ENCODE assay signal across 24 cellular contexts in the genomic region with DNA sequence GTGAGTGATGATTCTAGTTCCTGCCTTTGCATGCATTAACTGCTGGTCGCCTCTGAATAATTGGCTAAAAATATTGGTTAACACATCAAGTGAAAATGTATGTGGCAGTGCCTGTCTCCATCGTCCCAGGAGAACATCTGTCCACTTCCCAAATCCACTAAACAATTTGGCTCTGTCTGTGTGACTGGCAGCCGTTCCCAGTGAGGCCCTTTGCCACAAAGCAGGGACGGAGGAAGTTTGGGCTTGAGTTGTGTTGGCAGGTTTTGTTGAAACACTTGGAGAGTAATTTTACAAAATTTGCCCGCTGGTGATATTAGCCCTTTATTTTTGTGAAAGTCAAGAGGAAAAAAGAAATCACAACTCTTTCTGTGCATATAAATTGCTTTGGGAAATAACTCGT.
"Had no signal": no experiment of that assay in that cellular context is flagged by ENCODE, and none has a peak within 500 bp of the region (broad histone marks: within the 10 kb centered on the region; RNA-seq: fewer than 3 reads in every experiment).

No MANE protein-coding gene starts in this region.

- H3K36me3 ChIP-seq: Peyer's patch, SJCRH30 had no signal

- H3K27me3 ChIP-seq: Peyer's patch, SJCRH30 had no signal

- H3K4me3 ChIP-seq: K562, Peyer's patch, SJCRH30 had no signal

- H3K36me3 Mint-ChIP-seq: activated CD4-positive, alpha-beta memory T cell treated with anti-CD3 and anti-CD28 coated beads for 36 hours; activated naive CD8-positive, alpha-beta T cell had no signal

- H3K27ac Mint-ChIP-seq: activated CD4-positive, alpha-beta memory T cell treated with anti-CD3 and anti-CD28 coated beads for 36 hours; activated CD4-positive, alpha-beta T cell treated with anti-CD3 and anti-CD28 coated beads, Interleukin-2, amount 10 ng/mL, durations not matched to agents 7 days and 5 days; activated naive CD8-positive, alpha-beta T cell had no signal

- H3K4me3 Mint-ChIP-seq: activated CD4-positive, alpha-beta memory T cell treated with anti-CD3 and anti-CD28 coated beads for 36 hours; activated CD4-positive, alpha-beta T cell treated with anti-CD3 and anti-CD28 coated beads, Interleukin-2, amount 10 ng/mL, durations not matched to agents 7 days and 5 days; activated naive CD8-positive, alpha-beta T cell; activated T-cell treated with anti-CD3 and anti-CD28 coated beads, Interleukin-2, amount 50 U/mL, for 4 hours had no signal

- DNase-seq: activated CD4-positive, alpha-beta memory T cell treated with anti-CD3 and anti-CD28 coated beads for 36 hours; activated CD4-positive, alpha-beta T cell treated with anti-CD3 and anti-CD28 coated beads, Interleukin-2, amount 10 ng/mL, durations not matched to agents 7 days and 5 days; activated CD4-positive, CD25-positive, alpha-beta regulatory T cell; activated CD8-positive, alpha-beta memory T cell treated with anti-CD3 and anti-CD28 coated beads for 24 hours; activated effector memory CD4-positive, alpha-beta T cell treated with anti-CD3 and anti-CD28 coated beads, Interleukin-2, amount 50 U/mL, for 16 hours; activated naive CD4-positive, alpha-beta T cell treated with Interleukin-2 at 50 U/mL for 16 hours; activated T-cell treated with anti-CD3 and anti-CD28 coated beads, Interleukin-2, amount 50 U/mL, for 4 hours; cerebellar nuclear complex; Karpas-422; NCI-H1105 treated with DMSO at 0.1 percent for 48 hours; NCI-H146; NCI-H2029; NCI-H2107; NCI-H526; NCI-H774; Peyer's patch; Right ventricle myocardium superior; SJCRH30; T-helper 1 cell had no signal

- H3K27ac ChIP-seq: Peyer's patch, RWPE1, SJCRH30, VCaP had no signal

- H3K4me1 ChIP-seq: Peyer's patch, SJCRH30 had no signal

- H3K4me2 ChIP-seq: SK-N-SH had no signal

- H3K4me1 Mint-ChIP-seq: activated CD4-positive, alpha-beta T cell treated with anti-CD3 and anti-CD28 coated beads, Interleukin-2, amount 10 ng/mL, durations not matched to agents 7 days and 5 days had no signal

- H3K27me3 Mint-ChIP-seq: activated CD4-positive, alpha-beta memory T cell treated with anti-CD3 and anti-CD28 coated beads for 36 hours; activated CD4-positive, alpha-beta T cell treated with anti-CD3 and anti-CD28 coated beads, Interleukin-2, amount 10 ng/mL, durations not matched to agents 7 days and 5 days; activated naive CD8-positive, alpha-beta T cell had no signal

- H3K9me3 ChIP-seq: SJCRH30, SK-N-SH had no signal

- H3K9ac ChIP-seq: SK-N-SH had no signal
